ENCODE assay signal across 29 cellular contexts in the genomic region with DNA sequence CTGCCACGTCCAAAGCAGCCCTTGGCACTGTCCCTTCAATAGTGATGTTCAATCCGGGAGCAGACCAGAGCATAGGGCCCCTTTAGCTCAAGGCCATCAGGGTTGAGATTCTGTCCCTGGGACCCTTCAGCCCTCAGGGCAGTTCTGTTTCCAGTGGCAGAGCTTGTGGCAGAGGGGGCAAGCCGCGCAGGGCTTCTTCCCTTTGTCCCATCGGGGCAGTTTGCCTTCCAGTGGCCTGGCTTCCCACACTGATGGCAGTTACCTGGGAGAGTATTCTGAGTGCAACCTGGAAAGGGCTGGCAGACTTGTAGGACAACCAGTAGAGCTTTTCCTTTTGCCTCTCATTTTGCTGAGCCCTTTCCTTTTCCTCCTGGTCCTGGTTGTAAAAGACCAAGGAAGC. TPM values are rescaled to one million over a fixed set of nuclear protein-coding genes. Genes with fewer than 3 reads are reported as not detected.
DNase-seq lines count a peak whose midpoint lies in the region; ATAC-seq lines count a peak whose summit lies in the region.
"Had no signal": no experiment of that assay in that cellular context is flagged by ENCODE, and none has a peak within 500 bp of the region (broad histone marks: within the 10 kb centered on the region; RNA-seq: fewer than 3 reads in every experiment).

No MANE protein-coding gene starts in this region.

- no peaks in the 10 kb centered on the region for H3K36me3 Mint-ChIP-seq in stimulated activated effector memory CD8-positive, alpha-beta T cell treated with anti-CD3 and anti-CD28 coated beads, Interleukin-12 subunit alpha, Interleukin-12 subunit beta, amount 100 ng/mL, for 72 hours
- H3K36me3 Mint-ChIP-seq: CD14-positive monocyte; CD4-positive, alpha-beta memory T cell; CD4-positive, CD25-positive, alpha-beta regulatory T cell; CD8-positive, alpha-beta memory T cell; CD8-positive, alpha-beta T cell had no signal

- DNase-seq in Right ventricle myocardium inferior (ENCODE audit: missing footprints) (peak; percentile 51), left ventricle myocardium superior (no peak), COR-L47 (lab: John Stamatoyannopoulos, UW) (no peak)
- no peak for DNase-seq in stimulated activated effector memory CD8-positive, alpha-beta T cell treated with anti-CD3 and anti-CD28 coated beads, Interleukin-12 subunit alpha, Interleukin-12 subunit beta, amount 100 ng/mL, for 72 hours (ENCODE audit: low spot score in 2 of 2)
- DNase-seq: 8988T; ACHN; AML-193; BE2C; C1 segment of cervical spinal cord; Caco-2; Calu3; CD4-positive, alpha-beta memory T cell; CD4-positive, alpha-beta T cell; CD4-positive, CD25-positive, alpha-beta regulatory T cell; CD8-positive, alpha-beta memory T cell; CD8-positive, alpha-beta T cell; DMS 273 treated with DMSO at 0.1 percent for 48 hours; DMS153; DMS53; DMS79; DMS79 treated with DMSO at 0.1 percent for 48 hours; DND-41; EL had no signal

- no peaks in the 10 kb centered on the region for H3K4me1 Mint-ChIP-seq in stimulated activated effector memory CD8-positive, alpha-beta T cell treated with anti-CD3 and anti-CD28 coated beads, Interleukin-12 subunit alpha, Interleukin-12 subunit beta, amount 100 ng/mL, for 72 hours
- H3K4me1 Mint-ChIP-seq: B cell; CD14-positive monocyte; CD4-positive, alpha-beta memory T cell; CD4-positive, CD25-positive, alpha-beta regulatory T cell; CD8-positive, alpha-beta memory T cell had no signal

- H3K9me3 Mint-ChIP-seq in stimulated activated effector memory CD8-positive, alpha-beta T cell treated with anti-CD3 and anti-CD28 coated beads, Interleukin-12 subunit alpha, Interleukin-12 subunit beta, amount 100 ng/mL, for 72 hours: no peaks in the 10 kb centered on the region
- H3K9me3 Mint-ChIP-seq: CD14-positive monocyte; CD4-positive, alpha-beta memory T cell; CD4-positive, alpha-beta T cell; CD4-positive, CD25-positive, alpha-beta regulatory T cell; CD8-positive, alpha-beta memory T cell; CD8-positive, alpha-beta T cell had no signal

- intact Hi-C loops in Right ventricle myocardium inferior (cut with DNase I): no loop called here
- intact Hi-C loops in left ventricle myocardium superior (cut with micrococcal nuclease): no loop called here

- ATAC-seq in Right ventricle myocardium inferior: no peak
- no peak for ATAC-seq in left ventricle myocardium superior
- ATAC-seq in stimulated activated effector memory CD8-positive, alpha-beta T cell treated with anti-CD3 and anti-CD28 coated beads, Interleukin-12 subunit alpha, Interleukin-12 subunit beta, amount 100 ng/mL, for 72 hours: no peak
- ATAC-seq: A549; CD8-positive, alpha-beta T cell had no signal

- H3K4me3 Mint-ChIP-seq in stimulated activated effector memory CD8-positive, alpha-beta T cell treated with anti-CD3 and anti-CD28 coated beads, Interleukin-12 subunit alpha, Interleukin-12 subunit beta, amount 100 ng/mL, for 72 hours: no peak overlapping the region
- H3K4me3 Mint-ChIP-seq: B cell; CD14-positive monocyte; CD4-positive, alpha-beta memory T cell; CD4-positive, alpha-beta T cell; CD4-positive, CD25-positive, alpha-beta regulatory T cell; CD8-positive, alpha-beta memory T cell; CD8-positive, alpha-beta T cell had no signal

- H3K27ac Mint-ChIP-seq in stimulated activated effector memory CD8-positive, alpha-beta T cell treated with anti-CD3 and anti-CD28 coated beads, Interleukin-12 subunit alpha, Interleukin-12 subunit beta, amount 100 ng/mL, for 72 hours: peak overlapping the region; percentile 17
- H3K27ac Mint-ChIP-seq: B cell; CD4-positive, alpha-beta memory T cell; CD4-positive, alpha-beta T cell; CD8-positive, alpha-beta memory T cell; CD8-positive, alpha-beta T cell had no signal

RNA-seq across cellular contexts. Expression of a gene that starts 43.7 kb away (rescaled TPM):
- total RNA-seq in Right ventricle myocardium inferior (not detected), left ventricle myocardium superior (not detected)
- total RNA-seq: A172; A673; B cell; Caco-2; Calu3; CD4-positive, alpha-beta memory T cell; CD4-positive, alpha-beta T cell; CD4-positive, CD25-positive, alpha-beta regulatory T cell; CD8-positive, alpha-beta memory T cell; CD8-positive, alpha-beta T cell; Daoy had no signal

RNA-seq across cellular contexts. Expression of a gene that starts 44.9 kb away (rescaled TPM):
- total RNA-seq in Right ventricle myocardium inferior (not detected), left ventricle myocardium superior (not detected)
- total RNA-seq: A172; A673; B cell; Caco-2; Calu3; CD4-positive, alpha-beta memory T cell; CD4-positive, alpha-beta T cell; CD4-positive, CD25-positive, alpha-beta regulatory T cell; CD8-positive, alpha-beta memory T cell; CD8-positive, alpha-beta T cell; Daoy had no signal
